2 cellular contexts compared by ENCODE assay signal in the genomic region with DNA sequence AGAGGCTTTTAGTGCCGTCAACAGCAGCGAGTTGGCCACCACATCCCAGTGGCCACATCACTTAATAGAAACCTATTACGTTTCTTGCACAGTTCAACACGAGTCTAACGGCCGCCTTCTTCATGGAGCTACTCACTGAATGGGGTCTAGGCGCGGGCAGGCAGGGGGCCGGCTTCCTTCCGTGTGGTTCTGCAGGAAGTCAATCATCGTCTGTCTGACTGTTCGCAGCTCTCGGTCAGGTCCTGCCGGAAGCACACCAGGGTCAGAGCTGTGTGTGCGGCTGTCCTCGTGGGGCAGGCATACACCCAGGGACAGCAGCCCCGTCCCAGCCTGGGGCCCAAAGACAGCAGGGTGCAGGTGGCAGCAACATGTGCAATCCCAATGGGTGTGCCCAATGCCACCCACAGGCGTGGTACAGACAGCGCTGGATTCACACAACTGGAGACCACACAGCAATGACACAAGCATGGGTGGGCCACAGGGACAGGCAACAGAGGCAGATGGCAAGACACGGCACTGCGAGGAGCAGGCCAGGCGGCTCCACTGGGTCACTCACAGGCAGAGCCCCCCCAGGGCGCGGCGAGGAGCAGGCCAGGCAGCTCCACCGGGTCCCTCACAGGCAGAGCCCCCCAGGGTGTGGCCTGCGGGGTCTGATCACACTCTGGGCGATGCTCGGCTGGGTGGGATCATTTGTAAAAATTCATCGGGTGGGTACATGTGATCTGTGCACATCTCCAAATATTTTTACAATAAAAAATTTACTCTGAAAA.
A peak's percentile ranks its signal among the peaks of the same experiment; 100 is the strongest.
TF ChIP-seq lines count a peak whose summit lies in the region.

No MANE protein-coding gene starts in this region.

TF ChIP-seq in HEK293, 187 proteins besides CTCF, POLR2A, EP300 and RAD21:
- TF ChIP-seq ZNF677 (tag by site-specific recombination; IDR thresholded peaks at IDR 0.05) (no peak), WT1 (tag by site-specific recombination; IDR thresholded peaks at IDR 0.05) (no peak), ZNF112 (tag by site-specific recombination; IDR thresholded peaks at IDR 0.05) (no peak), MYNN (tag by site-specific recombination; IDR thresholded peaks at IDR 0.05; ENCODE audit: borderline replicate concordance) (no peak), KLF1 (tag by site-specific recombination; IDR thresholded peaks at IDR 0.05) (peak; percentile 72)
- TF ChIP-seq, protein P1, sequence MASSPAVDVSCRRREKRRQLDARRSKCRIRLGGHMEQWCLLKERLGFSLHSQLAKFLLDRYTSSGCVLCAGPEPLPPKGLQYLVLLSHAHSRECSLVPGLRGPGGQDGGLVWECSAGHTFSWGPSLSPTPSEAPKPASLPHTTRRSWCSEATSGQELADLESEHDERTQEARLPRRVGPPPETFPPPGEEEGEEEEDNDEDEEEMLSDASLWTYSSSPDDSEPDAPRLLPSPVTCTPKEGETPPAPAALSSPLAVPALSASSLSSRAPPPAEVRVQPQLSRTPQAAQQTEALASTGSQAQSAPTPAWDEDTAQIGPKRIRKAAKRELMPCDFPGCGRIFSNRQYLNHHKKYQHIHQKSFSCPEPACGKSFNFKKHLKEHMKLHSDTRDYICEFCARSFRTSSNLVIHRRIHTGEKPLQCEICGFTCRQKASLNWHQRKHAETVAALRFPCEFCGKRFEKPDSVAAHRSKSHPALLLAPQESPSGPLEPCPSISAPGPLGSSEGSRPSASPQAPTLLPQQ (tag by site-specific recombination; IDR thresholded peaks at IDR 0.05): no peak

TF ChIP-seq in WTC11, 78 proteins besides CTCF, POLR2A, EP300 and RAD21:
- TF ChIP-seq, protein P2, sequence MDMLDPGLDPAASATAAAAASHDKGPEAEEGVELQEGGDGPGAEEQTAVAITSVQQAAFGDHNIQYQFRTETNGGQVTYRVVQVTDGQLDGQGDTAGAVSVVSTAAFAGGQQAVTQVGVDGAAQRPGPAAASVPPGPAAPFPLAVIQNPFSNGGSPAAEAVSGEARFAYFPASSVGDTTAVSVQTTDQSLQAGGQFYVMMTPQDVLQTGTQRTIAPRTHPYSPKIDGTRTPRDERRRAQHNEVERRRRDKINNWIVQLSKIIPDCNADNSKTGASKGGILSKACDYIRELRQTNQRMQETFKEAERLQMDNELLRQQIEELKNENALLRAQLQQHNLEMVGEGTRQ (CRISPR knock-in tag; IDR thresholded peaks at IDR 0.05): no peak
- TF ChIP-seq NR3C1 (CRISPR knock-in tag; conservative IDR thresholded peaks at IDR 0.05; ENCODE audit: low read depth) (no peak), FOXP1 (CRISPR knock-in tag; IDR thresholded peaks at IDR 0.05; ENCODE audit: borderline replicate concordance) (0 out of 2 replicates have a peak, but pooled peaks have one; percentile 16), ELF4 (CRISPR knock-in tag; IDR thresholded peaks at IDR 0.05; ENCODE audit: low read depth) (no peak), ZNF219 (CRISPR knock-in tag; IDR thresholded peaks at IDR 0.05; ENCODE audit: borderline replicate concordance) (no peak), ZNF121 (CRISPR knock-in tag; IDR thresholded peaks at IDR 0.05) (no peak)
- TF ChIP-seq, protein P3, sequence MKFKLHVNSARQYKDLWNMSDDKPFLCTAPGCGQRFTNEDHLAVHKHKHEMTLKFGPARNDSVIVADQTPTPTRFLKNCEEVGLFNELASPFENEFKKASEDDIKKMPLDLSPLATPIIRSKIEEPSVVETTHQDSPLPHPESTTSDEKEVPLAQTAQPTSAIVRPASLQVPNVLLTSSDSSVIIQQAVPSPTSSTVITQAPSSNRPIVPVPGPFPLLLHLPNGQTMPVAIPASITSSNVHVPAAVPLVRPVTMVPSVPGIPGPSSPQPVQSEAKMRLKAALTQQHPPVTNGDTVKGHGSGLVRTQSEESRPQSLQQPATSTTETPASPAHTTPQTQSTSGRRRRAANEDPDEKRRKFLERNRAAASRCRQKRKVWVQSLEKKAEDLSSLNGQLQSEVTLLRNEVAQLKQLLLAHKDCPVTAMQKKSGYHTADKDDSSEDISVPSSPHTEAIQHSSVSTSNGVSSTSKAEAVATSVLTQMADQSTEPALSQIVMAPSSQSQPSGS (CRISPR knock-in tag; IDR thresholded peaks at IDR 0.05; ENCODE audit: borderline replicate concordance, low read depth): no peak
- TF ChIP-seq, protein P4, sequence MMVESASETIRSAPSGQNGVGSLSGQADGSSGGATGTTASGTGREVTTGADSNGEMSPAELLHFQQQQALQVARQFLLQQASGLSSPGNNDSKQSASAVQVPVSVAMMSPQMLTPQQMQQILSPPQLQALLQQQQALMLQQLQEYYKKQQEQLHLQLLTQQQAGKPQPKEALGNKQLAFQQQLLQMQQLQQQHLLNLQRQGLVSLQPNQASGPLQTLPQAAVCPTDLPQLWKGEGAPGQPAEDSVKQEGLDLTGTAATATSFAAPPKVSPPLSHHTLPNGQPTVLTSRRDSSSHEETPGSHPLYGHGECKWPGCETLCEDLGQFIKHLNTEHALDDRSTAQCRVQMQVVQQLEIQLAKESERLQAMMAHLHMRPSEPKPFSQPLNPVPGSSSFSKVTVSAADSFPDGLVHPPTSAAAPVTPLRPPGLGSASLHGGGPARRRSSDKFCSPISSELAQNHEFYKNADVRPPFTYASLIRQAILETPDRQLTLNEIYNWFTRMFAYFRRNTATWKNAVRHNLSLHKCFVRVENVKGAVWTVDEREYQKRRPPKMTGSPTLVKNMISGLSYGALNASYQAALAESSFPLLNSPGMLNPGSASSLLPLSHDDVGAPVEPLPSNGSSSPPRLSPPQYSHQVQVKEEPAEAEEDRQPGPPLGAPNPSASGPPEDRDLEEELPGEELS (CRISPR knock-in tag; IDR thresholded peaks at IDR 0.05): no peak
